Comparison of ENCODE assay signal across 9 cellular contexts in genomic region chr3:56042326-56042951, GRCh38.
DNase-seq lines count a peak whose midpoint lies in the region; TF ChIP-seq lines count a peak whose summit lies in the region.
"Had no signal": no experiment of that assay in that cellular context is flagged by ENCODE, and none has a peak within 500 bp of the region (broad histone marks: within the 10 kb centered on the region; RNA-seq: fewer than 3 reads in every experiment).

No MANE protein-coding gene starts in this region.

- peaks cover 14% of the 10 kb centered on the region for H3K36me3 Mint-ChIP-seq in glutamatergic neuron (ENCODE audit: unreplicated experiment)
- no peaks in the 10 kb centered on the region for H3K36me3 Mint-ChIP-seq in activated CD4-positive, alpha-beta memory T cell treated with anti-CD3 and anti-CD28 coated beads, Interleukin-2, amount 10 ng/mL, durations not matched to agents 7 days and 5 days (ENCODE audit: low read depth)
- H3K36me3 Mint-ChIP-seq: activated naive CD8-positive, alpha-beta T cell treated with anti-CD3 and anti-CD28 coated beads, Interleukin-2, amount 10 ng/mL, durations not matched to agents 7 days and 5 days had no signal

- H3K27ac Mint-ChIP-seq in glutamatergic neuron (ENCODE audit: unreplicated experiment) = no peak overlapping the region
- no peak overlapping the region for H3K27ac Mint-ChIP-seq in activated CD4-positive, alpha-beta memory T cell treated with anti-CD3 and anti-CD28 coated beads, Interleukin-2, amount 10 ng/mL, durations not matched to agents 7 days and 5 days
- H3K27ac Mint-ChIP-seq: activated naive CD8-positive, alpha-beta T cell treated with anti-CD3 and anti-CD28 coated beads, Interleukin-2, amount 10 ng/mL, durations not matched to agents 7 days and 5 days had no signal

- TF ChIP-seq POLR2A in stomach (IDR thresholded peaks at IDR 0.05) = no peak

- peaks cover 2% of the 10 kb centered on the region for H3K27me3 Mint-ChIP-seq in glutamatergic neuron (ENCODE audit: unreplicated experiment)
- no peaks in the 10 kb centered on the region for H3K27me3 Mint-ChIP-seq in activated CD4-positive, alpha-beta memory T cell treated with anti-CD3 and anti-CD28 coated beads, Interleukin-2, amount 10 ng/mL, durations not matched to agents 7 days and 5 days
- H3K27me3 Mint-ChIP-seq: activated naive CD8-positive, alpha-beta T cell treated with anti-CD3 and anti-CD28 coated beads, Interleukin-2, amount 10 ng/mL, durations not matched to agents 7 days and 5 days had no signal

- no peaks in the 10 kb centered on the region for H3K36me3 ChIP-seq in SK-N-MC (ENCODE audit: insufficient read depth, low read length)
- H3K36me3 ChIP-seq in stomach = no peaks in the 10 kb centered on the region

- H3K9me3 Mint-ChIP-seq in glutamatergic neuron (ENCODE audit: unreplicated experiment) = peaks cover 3% of the 10 kb centered on the region
- H3K9me3 Mint-ChIP-seq in activated CD4-positive, alpha-beta memory T cell treated with anti-CD3 and anti-CD28 coated beads, Interleukin-2, amount 10 ng/mL, durations not matched to agents 7 days and 5 days = no peaks in the 10 kb centered on the region
- H3K9me3 Mint-ChIP-seq: activated naive CD8-positive, alpha-beta T cell treated with anti-CD3 and anti-CD28 coated beads, Interleukin-2, amount 10 ng/mL, durations not matched to agents 7 days and 5 days had no signal

- peak; percentile 39 for DNase-seq in ACHN
- DNase-seq in HEK293T (ENCODE audit: extremely low spot score) = peak; percentile 62
- DNase-seq in SK-N-MC (ENCODE audit: low read depth, low spot score) = peak; percentile 56
- no peak for DNase-seq in glutamatergic neuron
- DNase-seq in stomach = no peak
- no peak for DNase-seq in NCI-H128 (lab: John Stamatoyannopoulos, UW; ENCODE audit: unreplicated experiment)
- DNase-seq in ureter (ENCODE audit: low spot score) = no peak
- no peak for DNase-seq in activated CD4-positive, alpha-beta memory T cell treated with anti-CD3 and anti-CD28 coated beads, Interleukin-2, amount 10 ng/mL, durations not matched to agents 7 days and 5 days
- DNase-seq: activated naive CD8-positive, alpha-beta T cell treated with anti-CD3 and anti-CD28 coated beads, Interleukin-2, amount 10 ng/mL, durations not matched to agents 7 days and 5 days had no signal

- POLR2A ChIA-PET in HEK293T (lab: Yijun Ruan, JAX) = no interaction called here
- POLR2A ChIA-PET in activated CD4-positive, alpha-beta memory T cell treated with anti-CD3 and anti-CD28 coated beads, Interleukin-2, amount 10 ng/mL, durations not matched to agents 7 days and 5 days (lab: Charles Lee) = no interaction called here

- peak overlapping the region; percentile 33; the same call in 1 of the 2 replicates for H3K4me3 ChIP-seq in SK-N-MC
- no peak overlapping the region for H3K4me3 ChIP-seq in stomach

- no peak overlapping the region for H3K27ac ChIP-seq in SK-N-MC
- H3K27ac ChIP-seq in stomach = no peak overlapping the region

- H3K9me3 ChIP-seq in SK-N-MC (ENCODE audit: low read depth, low read length) (no peaks in the 10 kb centered on the region), stomach (peaks cover 0 to 21% (median 16%) of the 10 kb centered on the region in 4 donors)

- H3K27me3 ChIP-seq in stomach = peaks cover 0 to 17% (median 8%) of the 10 kb centered on the region in 3 donors

- intact Hi-C loops in stomach (cut with DNase I; ENCODE audit: low total_unique reads) = no loop called here

- H3K4me1 ChIP-seq in stomach = peaks cover 0 to 8% (median 0%) of the 10 kb centered on the region in 4 donors

- no peaks in the 10 kb centered on the region for H3K4me1 Mint-ChIP-seq in glutamatergic neuron (ENCODE audit: low read depth, unreplicated experiment)
- H3K4me1 Mint-ChIP-seq in activated CD4-positive, alpha-beta memory T cell treated with anti-CD3 and anti-CD28 coated beads, Interleukin-2, amount 10 ng/mL, durations not matched to agents 7 days and 5 days = no peaks in the 10 kb centered on the region
- H3K4me1 Mint-ChIP-seq: activated naive CD8-positive, alpha-beta T cell treated with anti-CD3 and anti-CD28 coated beads, Interleukin-2, amount 10 ng/mL, durations not matched to agents 7 days and 5 days had no signal

- peak overlapping the region; percentile 37 for H3K9ac ChIP-seq in SK-N-MC (ENCODE audit: insufficient read length)

- TF ChIP-seq CTCF in glutamatergic neuron (IDR thresholded peaks at IDR 0.05; ENCODE audit: partially characterized antibody, unreplicated experiment) (peak; percentile 55), stomach (IDR thresholded peaks at IDR 0.05) (peak in 5 of 7 experiments; percentile 43 to 75 (median 50))

- in situ Hi-C loops in ACHN (cut with HindIII; ENCODE audit: low pct_ligation_motif_present, low pct_unique_long_range_greater_than_20kb, low sequenced_read_pairs) = no loop called here

- CTCF ChIA-PET in HEK293T (lab: Yijun Ruan, JAX) = interaction anchor here (0.6 to 0.7 kb wide), 2 partner anchors 195 to 334 kb away, joined by 3 to 4 read pairs; no protein-coding TSS in a partner anchor
- CTCF ChIA-PET in activated CD4-positive, alpha-beta memory T cell treated with anti-CD3 and anti-CD28 coated beads, Interleukin-2, amount 10 ng/mL, durations not matched to agents 7 days and 5 days (lab: Charles Lee) = no interaction called here

- no peak for TF ChIP-seq EP300 in stomach (IDR thresholded peaks at IDR 0.05)

- no peak overlapping the region for H3K4me3 Mint-ChIP-seq in glutamatergic neuron (ENCODE audit: unreplicated experiment)
- H3K4me3 Mint-ChIP-seq in activated CD4-positive, alpha-beta memory T cell treated with anti-CD3 and anti-CD28 coated beads, Interleukin-2, amount 10 ng/mL, durations not matched to agents 7 days and 5 days = no peak overlapping the region
- H3K4me3 Mint-ChIP-seq: activated naive CD8-positive, alpha-beta T cell treated with anti-CD3 and anti-CD28 coated beads, Interleukin-2, amount 10 ng/mL, durations not matched to agents 7 days and 5 days had no signal

- WGBS in stomach, 5 donors = 40 to 51% (median 41%) methylated on average over 10 of the region's 10 CpGs

TF ChIP-seq in HEK293T, 16 proteins besides CTCF, POLR2A, EP300 and RAD21:
- TF ChIP-seq SUZ12 (IDR thresholded peaks at IDR 0.05) (no peak), LEF1 (IDR thresholded peaks at IDR 0.05; ENCODE audit: borderline replicate concordance) (no peak), FOXM1 (IDR thresholded peaks at IDR 0.05; ENCODE audit: borderline replicate concordance) (no peak), BHLHE40 (IDR thresholded peaks at IDR 0.05; ENCODE audit: borderline replicate concordance) (no peak), PKNOX1 (IDR thresholded peaks at IDR 0.05) (no peak), L3MBTL2 (conservative IDR thresholded peaks at IDR 0.05) (no peak), NFRKB (IDR thresholded peaks at IDR 0.05) (no peak), ARNT (IDR thresholded peaks at IDR 0.05) (no peak), FOXK2 (IDR thresholded peaks at IDR 0.05) (no peak), TARDBP (IDR thresholded peaks at IDR 0.05) (no peak), ELF4 (IDR thresholded peaks at IDR 0.05) (no peak), ZNF384 (IDR thresholded peaks at IDR 0.05) (no peak), SP1 (IDR thresholded peaks at IDR 0.05) (no peak), HDGF (IDR thresholded peaks at IDR 0.05; ENCODE audit: borderline replicate concordance) (no peak), FOXA1 (IDR thresholded peaks at IDR 0.05) (no peak), CTBP1 (IDR thresholded peaks at IDR 0.05; ENCODE audit: borderline replicate concordance) (no peak)

Comparison
In these comparisons a context has a peak if more than half of its experiments do, and no peak if none do; other contexts are left out.
1. DNase-seq: peak in ACHN (single experiment), HEK293T (single experiment) and SK-N-MC (single experiment); none in glutamatergic neuron (single experiment), stomach (single experiment), NCI-H128 (single experiment), ureter (single experiment) and activated CD4-positive, alpha-beta memory T cell treated with anti-CD3 and anti-CD28 coated beads, Interleukin-2, amount 10 ng/mL, durations not matched to agents 7 days and 5 days (single experiment).